In genomic region chr5:179273074-179273435, GRCh38 we compare ENCODE assay signal across 1 cellular context.
TF ChIP-seq lines count a peak whose summit lies in the region.

No MANE protein-coding gene starts in this region.

TF ChIP-seq in HepG2, 621 proteins besides CTCF, POLR2A, EP300 and RAD21 (continued from another document):
- TF ChIP-seq CREB1 (IDR thresholded peaks at IDR 0.05) = no peak
- TF ChIP-seq CREB1 (CRISPR knock-in tag; IDR thresholded peaks at IDR 0.05) = no peak
- no peak for TF ChIP-seq SP1 (IDR thresholded peaks at IDR 0.05)
- no peak for TF ChIP-seq SP1 (CRISPR knock-in tag; IDR thresholded peaks at IDR 0.05)
- no peak for TF ChIP-seq SNRNP70 (IDR thresholded peaks at IDR 0.05; ENCODE audit: low read depth, low read length)
- no peak for TF ChIP-seq RFXANK (CRISPR knock-in tag; IDR thresholded peaks at IDR 0.05)
- TF ChIP-seq FOXO1 (CRISPR knock-in tag; IDR thresholded peaks at IDR 0.05) = no peak
- TF ChIP-seq ZNF709 (CRISPR knock-in tag; IDR thresholded peaks at IDR 0.05) = no peak
